Comparison of ENCODE assay signal across 27 cellular contexts in the genomic region with DNA sequence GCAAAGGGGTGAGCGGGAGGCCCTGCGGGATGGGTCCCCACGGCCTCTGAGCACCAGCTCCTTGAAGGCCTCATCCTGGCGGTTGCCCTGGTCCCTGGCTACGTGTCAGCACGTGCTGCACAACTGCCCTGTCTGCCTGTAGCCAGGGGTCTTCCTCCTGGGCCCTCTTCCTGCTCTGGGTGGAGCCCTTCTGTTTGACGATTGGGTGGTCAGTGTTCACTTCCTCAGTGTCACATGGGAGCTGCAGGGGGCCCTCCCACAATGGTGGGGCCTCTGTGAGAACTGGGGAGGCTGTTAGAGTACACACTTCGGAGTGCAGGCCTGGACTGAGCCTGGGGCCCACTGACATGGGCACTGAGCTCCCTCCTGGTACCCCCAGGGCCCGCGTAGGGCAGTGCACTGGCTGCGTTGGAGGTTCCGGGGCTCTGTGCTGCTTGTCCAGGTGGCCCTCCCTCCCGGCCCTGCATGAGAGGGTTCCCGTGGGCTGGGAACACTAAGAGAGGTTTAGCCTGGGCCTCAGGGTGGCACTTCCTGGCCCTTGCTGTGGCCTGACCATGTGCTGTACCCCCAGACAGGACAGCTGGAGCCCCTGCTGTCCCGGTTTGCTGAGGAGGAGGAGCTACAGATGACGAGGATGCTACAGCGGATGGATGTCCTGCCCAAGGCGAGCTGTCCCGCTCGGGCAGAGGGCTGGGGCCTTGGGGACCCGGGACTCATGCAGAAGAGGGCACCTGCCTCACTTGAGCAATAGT. TPM values are rescaled to one million over a fixed set of nuclear protein-coding genes. Genes with fewer than 3 reads are reported as not detected.
DNase-seq lines count a peak whose midpoint lies in the region; ATAC-seq and TF ChIP-seq lines count a peak whose summit lies in the region.
"Had no signal": no experiment of that assay in that cellular context is flagged by ENCODE, and none has a peak within 500 bp of the region (broad histone marks: within the 10 kb centered on the region; RNA-seq: fewer than 3 reads in every experiment).

No MANE protein-coding gene starts in this region.

- no peaks in the 10 kb centered on the region for H3K9me3 ChIP-seq in osteoblast (ENCODE audit: low read depth, low read length)
- H3K9me3 ChIP-seq: MG63 had no signal

- H3K27ac Mint-ChIP-seq in activated T-cell treated with anti-CD3 and anti-CD28 coated beads, Interleukin-2, amount 50 U/mL, for 72 hours = no peak overlapping the region
- H3K27ac Mint-ChIP-seq in activated T-cell treated with anti-CD3 and anti-CD28 coated beads, Interleukin-2, amount 50 U/mL, for 24 hours = no peak overlapping the region
- H3K27ac Mint-ChIP-seq in CD14-positive monocyte = no peak overlapping the region
- H3K27ac Mint-ChIP-seq in activated naive CD8-positive, alpha-beta T cell treated with anti-CD3 and anti-CD28 coated beads, Interleukin-2, amount 50 U/mL, for 24 hours = peak overlapping the region; percentile 64
- H3K27ac Mint-ChIP-seq: B cell, type B pancreatic cell had no signal

- H3K4me1 Mint-ChIP-seq in activated T-cell treated with anti-CD3 and anti-CD28 coated beads, Interleukin-2, amount 50 U/mL, for 72 hours (ENCODE audit: low read depth) = no peaks in the 10 kb centered on the region
- H3K4me1 Mint-ChIP-seq in activated T-cell treated with anti-CD3 and anti-CD28 coated beads, Interleukin-2, amount 50 U/mL, for 24 hours (ENCODE audit: low read depth) = no peaks in the 10 kb centered on the region
- no peaks in the 10 kb centered on the region for H3K4me1 Mint-ChIP-seq in CD14-positive monocyte
- peaks cover 4% of the 10 kb centered on the region for H3K4me1 Mint-ChIP-seq in activated naive CD8-positive, alpha-beta T cell treated with anti-CD3 and anti-CD28 coated beads, Interleukin-2, amount 50 U/mL, for 24 hours
- H3K4me1 Mint-ChIP-seq: B cell had no signal

- H2AFZ ChIP-seq in osteoblast (ENCODE audit: low read length) = no peak overlapping the region

- H3K4me3 ChIP-seq in osteoblast (ENCODE audit: insufficient read depth, low read length) = no peak overlapping the region
- H3K4me3 ChIP-seq: cardiac muscle cell, MG63, smooth muscle cell had no signal

- no peak overlapping the region for H3K4me3 Mint-ChIP-seq in activated T-cell treated with anti-CD3 and anti-CD28 coated beads, Interleukin-2, amount 50 U/mL, for 72 hours
- no peak overlapping the region for H3K4me3 Mint-ChIP-seq in activated T-cell treated with anti-CD3 and anti-CD28 coated beads, Interleukin-2, amount 50 U/mL, for 24 hours
- H3K4me3 Mint-ChIP-seq in CD14-positive monocyte = no peak overlapping the region
- peak overlapping the region; percentile 6 for H3K4me3 Mint-ChIP-seq in activated naive CD8-positive, alpha-beta T cell treated with anti-CD3 and anti-CD28 coated beads, Interleukin-2, amount 50 U/mL, for 24 hours
- H3K4me3 Mint-ChIP-seq: activated T-cell treated with anti-CD3 and anti-CD28 coated beads, Interleukin-2, amount 50 U/mL, for 4 hours; B cell; type B pancreatic cell had no signal

- no peaks in the 10 kb centered on the region for H3K79me2 ChIP-seq in osteoblast (ENCODE audit: insufficient read depth, low read length)

- no peak for DNase-seq in activated T-cell treated with anti-CD3 and anti-CD28 coated beads, Interleukin-2, amount 50 U/mL, for 72 hours
- DNase-seq in activated T-cell treated with anti-CD3 and anti-CD28 coated beads, Interleukin-2, amount 50 U/mL, for 24 hours = no peak
- DNase-seq in CD14-positive monocyte (ENCODE audit: low spot score) (peak; percentile 41), osteoblast (ENCODE audit: insufficient read length, low spot score, missing footprints) (peak; percentile 66), GOT3 (lab: John Stamatoyannopoulos, UW) (no peak), NCI-H1105 treated with DMSO at 0.1 percent for 48 hours (lab: John Stamatoyannopoulos, UW) (no peak), NAMALWA (ENCODE audit: low spot score) (no peak)
- no peak for DNase-seq in activated naive CD8-positive, alpha-beta T cell treated with anti-CD3 and anti-CD28 coated beads, Interleukin-2, amount 50 U/mL, for 24 hours
- DNase-seq: activated CD4-positive, alpha-beta T cell treated with anti-CD3 and anti-CD28 coated beads for 4 hours; activated naive CD4-positive, alpha-beta T cell; activated T-cell treated with anti-CD3 and anti-CD28 coated beads, Interleukin-2, amount 50 U/mL, for 4 hours; dermis blood vessel endothelial cell; DMS53; GDM1; mesendoderm; MG63; NCI-H1436; NCI-H2081 treated with DMSO at 0.1 percent for 48 hours; NCI-H748 treated with DMSO at 0.1 percent for 48 hours; nucleus accumbens; substantia nigra had no signal

- no peak overlapping the region for H3K4me2 ChIP-seq in osteoblast (ENCODE audit: insufficient read depth, low read length)
- H3K4me2 ChIP-seq: smooth muscle cell had no signal

- H3K27me3 Mint-ChIP-seq in activated T-cell treated with anti-CD3 and anti-CD28 coated beads, Interleukin-2, amount 50 U/mL, for 72 hours (ENCODE audit: low read depth) = peaks cover 7% of the 10 kb centered on the region
- peaks cover 5% of the 10 kb centered on the region for H3K27me3 Mint-ChIP-seq in activated T-cell treated with anti-CD3 and anti-CD28 coated beads, Interleukin-2, amount 50 U/mL, for 24 hours
- H3K27me3 Mint-ChIP-seq in CD14-positive monocyte (ENCODE audit: low read depth in 3 of 3) = peaks cover 10 to 18% (median 10%) of the 10 kb centered on the region in 3 donors
- H3K27me3 Mint-ChIP-seq in activated naive CD8-positive, alpha-beta T cell treated with anti-CD3 and anti-CD28 coated beads, Interleukin-2, amount 50 U/mL, for 24 hours = peaks cover 6% of the 10 kb centered on the region

- H3K27ac ChIP-seq in osteoblast (ENCODE audit: low read depth, low read length) = no peak overlapping the region
- H3K27ac ChIP-seq: cardiac muscle cell had no signal

- peak; percentile 30 to 32 for ATAC-seq in activated T-cell treated with anti-CD3 and anti-CD28 coated beads, Interleukin-2, amount 50 U/mL, for 72 hours (replicated peaks in 1 of 2)
- peak; percentile 45 for ATAC-seq in activated naive CD8-positive, alpha-beta T cell treated with anti-CD3 and anti-CD28 coated beads, Interleukin-2, amount 50 U/mL, for 24 hours
- ATAC-seq: HCT116, SK-N-SH treated with all-trans-retinoic acid at 6 μM for 48 hours had no signal

- intact Hi-C loops in CD14-positive monocyte (cut with micrococcal nuclease) = no loop called here

- peaks cover 8% of the 10 kb centered on the region for H3K27me3 ChIP-seq in osteoblast (ENCODE audit: insufficient read depth, low read length)
- H3K27me3 ChIP-seq: MG63 had no signal

- H3K36me3 Mint-ChIP-seq in activated T-cell treated with anti-CD3 and anti-CD28 coated beads, Interleukin-2, amount 50 U/mL, for 72 hours (ENCODE audit: insufficient read depth in 2 of 2) = no peaks in the 10 kb centered on the region
- no peaks in the 10 kb centered on the region for H3K36me3 Mint-ChIP-seq in activated T-cell treated with anti-CD3 and anti-CD28 coated beads, Interleukin-2, amount 50 U/mL, for 24 hours (ENCODE audit: low read depth)
- H3K36me3 Mint-ChIP-seq in CD14-positive monocyte = no peaks in the 10 kb centered on the region
- no peaks in the 10 kb centered on the region for H3K36me3 Mint-ChIP-seq in activated naive CD8-positive, alpha-beta T cell treated with anti-CD3 and anti-CD28 coated beads, Interleukin-2, amount 50 U/mL, for 24 hours (ENCODE audit: low read depth)
- H3K36me3 Mint-ChIP-seq: type B pancreatic cell had no signal

- TF ChIP-seq CTCF in CD14-positive monocyte (IDR thresholded peaks at IDR 0.05) (no peak), osteoblast (IDR thresholded peaks at IDR 0.05; ENCODE audit: extremely low read depth, low read depth, low read length) (no peak)

- no peaks in the 10 kb centered on the region for H3K9me3 Mint-ChIP-seq in activated T-cell treated with anti-CD3 and anti-CD28 coated beads, Interleukin-2, amount 50 U/mL, for 72 hours
- no peaks in the 10 kb centered on the region for H3K9me3 Mint-ChIP-seq in activated T-cell treated with anti-CD3 and anti-CD28 coated beads, Interleukin-2, amount 50 U/mL, for 24 hours
- H3K9me3 Mint-ChIP-seq in CD14-positive monocyte = peaks cover 0 to 2% (median 0%) of the 10 kb centered on the region in 7 donors
- no peaks in the 10 kb centered on the region for H3K9me3 Mint-ChIP-seq in activated naive CD8-positive, alpha-beta T cell treated with anti-CD3 and anti-CD28 coated beads, Interleukin-2, amount 50 U/mL, for 24 hours
- H3K9me3 Mint-ChIP-seq: activated T-cell treated with anti-CD3 and anti-CD28 coated beads, Interleukin-2, amount 50 U/mL, for 4 hours; type B pancreatic cell had no signal

- H4K20me1 ChIP-seq in osteoblast (ENCODE audit: insufficient read depth, low read length) = no peaks in the 10 kb centered on the region

- H3K4me1 ChIP-seq in osteoblast (ENCODE audit: insufficient read depth, low read length) = no peaks in the 10 kb centered on the region

- no peaks in the 10 kb centered on the region for H3K36me3 ChIP-seq in osteoblast (ENCODE audit: insufficient read depth, low read length)
- H3K36me3 ChIP-seq: cardiac muscle cell, MG63 had no signal

RNA-seq across cellular contexts. Expression of a gene that starts 13.8 kb away (rescaled TPM):
- 10 to 100 TPM; 23.3 to 31.8 TPM for total RNA-seq in activated T-cell treated with anti-CD3 and anti-CD28 coated beads, Interleukin-2, amount 50 U/mL, for 72 hours
- polyA plus RNA-seq in CD14-positive monocyte = 10 to 100 TPM; 56.3 to 62.8 TPM
- total RNA-seq in osteoblast = 58.9 and 60.8 TPM in 2 replicates

RNA-seq across cellular contexts. Expression of a gene that starts 38.0 kb away (rescaled TPM):
- total RNA-seq in activated T-cell treated with anti-CD3 and anti-CD28 coated beads, Interleukin-2, amount 50 U/mL, for 72 hours = 1 to 10 TPM; 1.4 to 1.5 TPM
- not detected for polyA plus RNA-seq in CD14-positive monocyte
- under 0.01 and 0.29 TPM in 2 replicates for total RNA-seq in osteoblast

Comparison
In these comparisons a context has a peak if more than half of its experiments do, and no peak if none do; other contexts are left out.
1. DNase-seq: peak in CD14-positive monocyte (single experiment) and osteoblast (single experiment); none in activated T-cell treated with anti-CD3 and anti-CD28 coated beads, Interleukin-2, amount 50 U/mL, for 72 hours (0 of 2), activated T-cell treated with anti-CD3 and anti-CD28 coated beads, Interleukin-2, amount 50 U/mL, for 24 hours (single experiment), activated naive CD8-positive, alpha-beta T cell treated with anti-CD3 and anti-CD28 coated beads, Interleukin-2, amount 50 U/mL, for 24 hours (single experiment), GOT3 (single experiment), NCI-H1105 treated with DMSO at 0.1 percent for 48 hours (single experiment) and NAMALWA (single experiment).